In the genomic region with DNA sequence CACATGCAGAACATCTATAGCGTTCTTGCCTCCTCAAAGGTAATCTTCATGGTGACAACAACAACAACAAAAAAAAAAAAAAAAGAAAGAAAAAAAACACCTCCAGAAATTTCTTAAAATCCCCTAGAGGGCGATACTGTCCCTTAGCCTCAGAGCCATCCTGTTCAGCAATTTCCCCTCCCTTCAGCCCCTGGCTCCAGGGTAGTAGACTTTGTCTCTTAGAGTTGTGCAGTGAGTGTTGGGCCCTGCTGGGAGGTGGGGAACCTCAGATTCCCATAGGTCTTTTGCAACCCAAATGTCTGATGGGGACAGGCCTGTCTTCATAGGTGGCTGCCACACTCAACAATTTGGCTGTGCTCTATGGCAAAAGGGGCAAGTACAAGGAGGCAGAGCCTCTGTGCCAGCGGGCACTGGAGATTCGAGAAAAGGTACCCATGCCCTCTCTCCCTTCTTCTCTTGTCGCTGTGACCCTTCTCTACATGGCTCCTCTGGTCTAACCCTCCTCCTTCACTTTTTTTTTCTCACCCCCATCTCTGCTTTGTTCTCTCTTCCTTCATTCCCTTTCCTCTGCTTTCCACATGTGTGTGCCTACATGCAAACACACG, we compare ENCODE assay signal across 1 cellular context.
TF ChIP-seq lines count a peak whose summit lies in the region.

No MANE protein-coding gene starts in this region.

TF ChIP-seq in HCT116, 20 proteins besides CTCF, POLR2A, EP300 and RAD21 (continued from another document):
- TF ChIP-seq, protein P1, sequence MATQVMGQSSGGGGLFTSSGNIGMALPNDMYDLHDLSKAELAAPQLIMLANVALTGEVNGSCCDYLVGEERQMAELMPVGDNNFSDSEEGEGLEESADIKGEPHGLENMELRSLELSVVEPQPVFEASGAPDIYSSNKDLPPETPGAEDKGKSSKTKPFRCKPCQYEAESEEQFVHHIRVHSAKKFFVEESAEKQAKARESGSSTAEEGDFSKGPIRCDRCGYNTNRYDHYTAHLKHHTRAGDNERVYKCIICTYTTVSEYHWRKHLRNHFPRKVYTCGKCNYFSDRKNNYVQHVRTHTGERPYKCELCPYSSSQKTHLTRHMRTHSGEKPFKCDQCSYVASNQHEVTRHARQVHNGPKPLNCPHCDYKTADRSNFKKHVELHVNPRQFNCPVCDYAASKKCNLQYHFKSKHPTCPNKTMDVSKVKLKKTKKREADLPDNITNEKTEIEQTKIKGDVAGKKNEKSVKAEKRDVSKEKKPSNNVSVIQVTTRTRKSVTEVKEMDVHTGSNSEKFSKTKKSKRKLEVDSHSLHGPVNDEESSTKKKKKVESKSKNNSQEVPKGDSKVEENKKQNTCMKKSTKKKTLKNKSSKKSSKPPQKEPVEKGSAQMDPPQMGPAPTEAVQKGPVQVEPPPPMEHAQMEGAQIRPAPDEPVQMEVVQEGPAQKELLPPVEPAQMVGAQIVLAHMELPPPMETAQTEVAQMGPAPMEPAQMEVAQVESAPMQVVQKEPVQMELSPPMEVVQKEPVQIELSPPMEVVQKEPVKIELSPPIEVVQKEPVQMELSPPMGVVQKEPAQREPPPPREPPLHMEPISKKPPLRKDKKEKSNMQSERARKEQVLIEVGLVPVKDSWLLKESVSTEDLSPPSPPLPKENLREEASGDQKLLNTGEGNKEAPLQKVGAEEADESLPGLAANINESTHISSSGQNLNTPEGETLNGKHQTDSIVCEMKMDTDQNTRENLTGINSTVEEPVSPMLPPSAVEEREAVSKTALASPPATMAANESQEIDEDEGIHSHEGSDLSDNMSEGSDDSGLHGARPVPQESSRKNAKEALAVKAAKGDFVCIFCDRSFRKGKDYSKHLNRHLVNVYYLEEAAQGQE (IDR thresholded peaks at IDR 0.05; ENCODE audit: low read depth), result no peak
- no peak for TF ChIP-seq ZFX (IDR thresholded peaks at IDR 0.05)
- no peak for TF ChIP-seq ELF1 (IDR thresholded peaks at IDR 0.05; ENCODE audit: borderline replicate concordance, low read depth)
- no peak for TF ChIP-seq EZH2 (IDR thresholded peaks at IDR 0.05)
- no peak for TF ChIP-seq TCF7L2 (IDR thresholded peaks at IDR 0.05; ENCODE audit: borderline replicate concordance, extremely low read depth, insufficient read depth, insufficient read length)
